In genomic region chr5:177527595-177527994, GRCh38 we compare ENCODE assay signal across 25 cellular contexts.
"Had no signal": no experiment of that assay in that cellular context is flagged by ENCODE, and none has a peak within 500 bp of the region (broad histone marks: within the 10 kb centered on the region; RNA-seq: fewer than 3 reads in every experiment).

No MANE protein-coding gene starts in this region.

- H3K9me3 Mint-ChIP-seq: memory B cell; natural killer cell treated with Interleukin-12 subunit alpha and Interleukin-12 subunit beta and Interleukin-15 and Interleukin-18, amount 100 ng/mL, for 72 hours; stimulated activated naive CD8-positive, alpha-beta T cell treated with anti-CD3 and anti-CD28 coated beads, Interleukin-15, Interleukin-2, amounts not matched to agents 100 ng/mL and 50 ng/mL, for 24 hours had no signal

- H3K4me3 Mint-ChIP-seq: memory B cell; naive thymus-derived CD4-positive, alpha-beta T cell; natural killer cell treated with Interleukin-12 subunit alpha and Interleukin-12 subunit beta and Interleukin-15 and Interleukin-18, amount 100 ng/mL, for 72 hours; stimulated activated naive CD8-positive, alpha-beta T cell treated with anti-CD3 and anti-CD28 coated beads, Interleukin-15, Interleukin-2, amounts not matched to agents 100 ng/mL and 50 ng/mL, for 24 hours had no signal

- H3K27ac Mint-ChIP-seq: memory B cell; naive thymus-derived CD4-positive, alpha-beta T cell; natural killer cell treated with Interleukin-12 subunit alpha and Interleukin-12 subunit beta and Interleukin-15 and Interleukin-18, amount 100 ng/mL, for 72 hours; stimulated activated naive CD8-positive, alpha-beta T cell treated with anti-CD3 and anti-CD28 coated beads, Interleukin-15, Interleukin-2, amounts not matched to agents 100 ng/mL and 50 ng/mL, for 24 hours had no signal

- DNase-seq: heart right ventricle; islet precursor cell; left ventricle myocardium inferior; midbrain; mucosa of descending colon; naive thymus-derived CD4-positive, alpha-beta T cell; retina; right cardiac atrium; stimulated activated CD4-positive, alpha-beta T cell treated with anti-CD3 and anti-CD28 coated beads, Interleukin-12 subunit alpha, Interleukin-12 subunit beta, amount 100 ng/mL, for 4 hours; stimulated activated CD4-positive, alpha-beta T cell treated with anti-CD3 and anti-CD28 coated beads, Interleukin-15, amount 100 ng/mL, for 24 hours; stimulated activated CD4-positive, alpha-beta T cell treated with anti-CD3 and anti-CD28 coated beads, Interleukin-2, amount 100 ng/mL, for 24 hours; stimulated activated CD4-positive, alpha-beta T cell treated with anti-CD3 and anti-CD28 coated beads, Interleukin-4, amount 100 ng/mL, for 1 hour; stimulated activated naive CD4-positive, alpha-beta T cell; tibial artery; trophoblast cell; uterus had no signal

- H3K4me3 ChIP-seq: heart right ventricle, hepatocyte, left ventricle myocardium inferior, mucosa of descending colon, ovary, prostate gland, smooth muscle cell, suprapubic skin, thoracic aorta, tibial artery, uterus had no signal

- H3K27ac ChIP-seq: heart right ventricle, hepatocyte, left ventricle myocardium inferior, ovary, prostate gland, suprapubic skin, thoracic aorta, tibial artery, uterus had no signal

- H3K9me3 ChIP-seq: heart right ventricle, left ventricle myocardium inferior, mucosa of descending colon, ovary, prostate gland, suprapubic skin, thoracic aorta, tibial artery, uterus had no signal

- H3K36me3 ChIP-seq: ovary, uterus had no signal

- H3K27me3 Mint-ChIP-seq: memory B cell; naive thymus-derived CD4-positive, alpha-beta T cell; natural killer cell treated with Interleukin-12 subunit alpha and Interleukin-12 subunit beta and Interleukin-15 and Interleukin-18, amount 100 ng/mL, for 72 hours; stimulated activated naive CD8-positive, alpha-beta T cell treated with anti-CD3 and anti-CD28 coated beads, Interleukin-15, Interleukin-2, amounts not matched to agents 100 ng/mL and 50 ng/mL, for 24 hours had no signal

- H3K27me3 ChIP-seq: heart right ventricle, hepatocyte, ovary, suprapubic skin, tibial artery, uterus had no signal

- H3K4me1 ChIP-seq: prostate gland, tibial artery, uterus had no signal

- ATAC-seq: heart right ventricle; mucosa of descending colon; naive thymus-derived CD4-positive, alpha-beta T cell; natural killer cell treated with Interleukin-12 subunit alpha and Interleukin-12 subunit beta and Interleukin-15 and Interleukin-18, amount 100 ng/mL, for 72 hours; right cardiac atrium had no signal
